In genomic region chr6:69796081-69796626, GRCh38 we compare ENCODE assay signal across 8 cellular contexts. TPM values are rescaled to one million over a fixed set of nuclear protein-coding genes. Genes with fewer than 3 reads are reported as not detected.
A peak's percentile ranks its signal among the peaks of the same experiment; 100 is the strongest.
DNase-seq lines count a peak whose midpoint lies in the region; ATAC-seq, FAIRE-seq and TF ChIP-seq lines count a peak whose summit lies in the region.

No MANE protein-coding gene starts in this region.

- no peaks in the 10 kb centered on the region for H3K9me1 ChIP-seq in K562 (ENCODE audit: control insufficient read depth, insufficient read depth, low read length)

- CTCF ChIA-PET in Panc1 (lab: Charles Lee): interaction anchor here (0.7 to 1.2 kb wide), 6 partner anchors 67 to 291 kb away, joined by 7 to 10 read pairs (median 8); no protein-coding TSS in a partner anchor
- CTCF ChIA-PET in K562 (lab: Yijun Ruan, JAX; ENCODE audit: low intra/inter-chr PET ratio): no interaction called here

- peak; percentile 19 for DNase-seq in DMS114 treated with DMSO at 0.1 percent for 48 hours (lab: John Stamatoyannopoulos, UW; ENCODE audit: unreplicated experiment)
- DNase-seq in HTR-8/SVneo (ENCODE audit: insufficient read length, low spot score): peak; percentile 9
- DNase-seq in Panc1 (ENCODE audit: low read depth, low spot score): no peak
- DNase-seq in K562 (ENCODE audit: extremely low read depth in 1 of 4, low spot score in 3 of 4): peak in 2 of 4 experiments; percentile 17 to 66
- no peak for DNase-seq in retinal pigment epithelial cell (ENCODE audit: low read depth)
- DNase-seq in posterior vena cava (ENCODE audit: low spot score): no peak

- H3K4me1 ChIP-seq in Panc1 (ENCODE audit: control insufficient read depth, insufficient read depth, low read length) (peaks cover 10% of the 10 kb centered on the region), K562 (replicated peaks in 1 of 2; ENCODE audit: control insufficient read depth in 2 of 2, insufficient read depth in 2 of 2, low read length in 2 of 2) (peaks cover 7 to 12% of the 10 kb centered on the region in 2 experiments; a peak in 4 of 5 replicates)

- H3K27me3 ChIP-seq in Panc1 (ENCODE audit: control insufficient read depth, insufficient read depth, low read length) (no peaks in the 10 kb centered on the region), K562 (ENCODE audit: control insufficient read depth in 2 of 2, insufficient read depth in 2 of 2, low read length in 2 of 2) (no peaks in the 10 kb centered on the region)

- peaks cover 50% of the 10 kb centered on the region for H3K79me2 ChIP-seq in K562 (ENCODE audit: control insufficient read depth, insufficient read depth, low read length)

- no peaks in the 10 kb centered on the region for H3K9me3 ChIP-seq in Panc1 (ENCODE audit: control insufficient read depth, insufficient read depth, low read depth, low read length)
- H3K9me3 ChIP-seq in K562 (replicated peaks; ENCODE audit: control insufficient read depth, insufficient read depth, low read depth, low read length): no peaks in the 10 kb centered on the region

- H4K20me1 ChIP-seq in K562 (replicated peaks; ENCODE audit: control insufficient read depth, insufficient read depth, low read length): no peaks in the 10 kb centered on the region

- TF ChIP-seq CTCF in Panc1 (IDR thresholded peaks at IDR 0.05) (no peak), K562 (IDR thresholded peaks at IDR 0.05 in 2 of 3, conservative IDR thresholded peaks at IDR 0.05 in 1 of 3; ENCODE audit: insufficient read depth in 2 of 3, low read depth in 1 of 3, low read length in 3 of 3) (no peak), retinal pigment epithelial cell (conservative IDR thresholded peaks at IDR 0.05; ENCODE audit: low read depth, low read length) (no peak)

- H3K4me2 ChIP-seq in K562 (ENCODE audit: insufficient read depth, low read length): peak overlapping the region; percentile 93

- POLR2A ChIA-PET in Panc1 (lab: Charles Lee): interaction anchor here (0.7 kb wide), 1 partner anchor 32 kb away, joined by 5 read pairs; no protein-coding TSS in a partner anchor
- POLR2A ChIA-PET in K562 (lab: Yijun Ruan, JAX): interaction anchor here (0.6 to 1.6 kb wide), 5 partner anchors 10 to 974 kb away, joined by 3 to 6 read pairs (median 3); no protein-coding TSS in a partner anchor

- H3K27ac ChIP-seq in Panc1 (ENCODE audit: low read length): peak overlapping the region; percentile 78
- H3K27ac ChIP-seq in K562 (ENCODE audit: extremely low read depth, low read depth, low read length): peak overlapping the region; percentile 88

- peak overlapping the region; percentile 76 to 89 for H3K4me3 ChIP-seq in Panc1 (ENCODE audit: low read depth in 2 of 2, low read length in 2 of 2)
- peak overlapping the region; percentile 84 for H3K4me3 ChIP-seq in K562
- H3K4me3 ChIP-seq in iPS-11a (ENCODE audit: low read depth, low read length): peak overlapping the region; percentile 89
- H3K4me3 ChIP-seq in retinal pigment epithelial cell (ENCODE audit: low read length): peak overlapping the region; percentile 93

- TF ChIP-seq RAD21 in K562 (CRISPR knock-in tag; conservative IDR thresholded peaks at IDR 0.05 in 1 of 2, IDR thresholded peaks at IDR 0.05 in 1 of 2): no peak

- WGBS in K562 (ENCODE audit: insufficient coverage, low coverage, missing lambda C conversion rate): 4% methylated on average over 16 of the region's 19 CpGs

- intact Hi-C loops in Panc1 (cut with micrococcal nuclease; ENCODE audit: unreplicated experiment) (no loop called here), K562 (cut with micrococcal nuclease) (loop anchor here (5.0 kb wide), 1 partner anchor 59 kb away; no protein-coding TSS in a partner anchor), posterior vena cava (cut with DNase I) (no loop called here)

- in situ Hi-C loops in Panc1 (cut with HindIII; ENCODE audit: low pct_unique_long_range_greater_than_20kb, low sequenced_read_pairs): no loop called here
- in situ Hi-C loops in K562 (cut with MboI): no loop called here

- ATAC-seq in GM19455 (IDR thresholded peaks at IDR 0.05; ENCODE audit: unreplicated experiment) (peak; percentile 27), Panc1 (peak; percentile 43), K562 (peak; percentile 56)

- no peak for FAIRE-seq in HTR-8/SVneo (lab: Jason Lieb, UNC)
- peak; percentile 72 for FAIRE-seq in K562 (lab: Jason Lieb, UNC)

- TF ChIP-seq POLR2A in K562 (conservative IDR thresholded peaks at IDR 0.05): 0 out of 2 replicates have a peak, but pooled peaks have one; percentile 13

- no peaks in the 10 kb centered on the region for H3K36me3 ChIP-seq in Panc1 (ENCODE audit: control insufficient read depth, insufficient read depth, low read length)
- no peaks in the 10 kb centered on the region for H3K36me3 ChIP-seq in K562 (ENCODE audit: control insufficient read depth, insufficient read depth, low read length)

- peak overlapping the region; percentile 85 to 97 for H3K9ac ChIP-seq in K562 (ENCODE audit: insufficient read depth in 1 of 2, low read depth in 2 of 2, low read length in 2 of 2)

- peak overlapping the region; percentile 85 for H2AFZ ChIP-seq in K562 (ENCODE audit: low read depth, low read length)

- BruUV-seq in Panc1 (replicated peaks; lab: Mats Ljungman, UMichigan) (no TSS peak), K562 (replicated peaks; lab: Mats Ljungman, UMichigan) (TSS peak; percentile 61)

- TF ChIP-seq EP300 in K562 (IDR thresholded peaks at IDR 0.05; ENCODE audit: low read length): no peak

TF ChIP-seq in K562, 482 proteins besides CTCF, POLR2A, EP300 and RAD21 (continues in another document):
- peak; percentile 52 for TF ChIP-seq CREM (IDR thresholded peaks at IDR 0.05; ENCODE audit: low read depth)
- TF ChIP-seq SUPT5H (IDR thresholded peaks at IDR 0.05): 0 out of 2 replicates have a peak, but pooled peaks have one; percentile 19
- TF ChIP-seq CHD1 (IDR thresholded peaks at IDR 0.05; ENCODE audit: low read length): peak; percentile 52
- TF ChIP-seq ZEB2 (IDR thresholded peaks at IDR 0.05): peak; percentile 18; the same call in 1 of the 2 replicates
- TF ChIP-seq SREBF1 (IDR thresholded peaks at IDR 0.05; ENCODE audit: borderline replicate concordance, low read depth, low read length): no peak
- 0 out of 2 replicates have a peak, but pooled peaks have one; percentile 37 for TF ChIP-seq GTF2E2 (tag; IDR thresholded peaks at IDR 0.05)
- TF ChIP-seq CREB1 (IDR thresholded peaks at IDR 0.05): peak; percentile 15; the same call in 1 of the 2 replicates
- TF ChIP-seq CREB1 (CRISPR knock-in tag; IDR thresholded peaks at IDR 0.05): no peak
- TF ChIP-seq ATF1 (CRISPR knock-in tag; IDR thresholded peaks at IDR 0.05): no peak
- TF ChIP-seq ATF1 (tag; IDR thresholded peaks at IDR 0.05): peak; percentile 60
- TF ChIP-seq NFRKB (IDR thresholded peaks at IDR 0.05; ENCODE audit: low read depth): 0 out of 2 replicates have a peak, but pooled peaks have one; percentile 26

RNA-seq across cellular contexts. Expression of gene LMBRD1, which starts 0.7 kb away (rescaled TPM):
- 17.9 TPM for total RNA-seq in Panc1 (2021; ENCODE audit: unreplicated experiment)
- polyA plus RNA-seq in Panc1 (2012; ENCODE audit: insufficient read length): 13.1 TPM
- 17.8 and 55.4 TPM in 2 replicates for total RNA-seq in K562 (2011; cell fraction: chromatin; rRNA removed; ENCODE audit: low replicate concordance)
- 22.0 and 25.8 TPM in 2 replicates for total RNA-seq in K562 (2011; cell fraction: nucleolus; rRNA removed)
- total RNA-seq in K562 (2011; cell fraction: nucleoplasm; rRNA removed): 39.2 and 40.0 TPM in 2 replicates
- 14.0 and 16.2 TPM in 2 replicates for total RNA-seq in K562 (2014; rRNA removed)
- 32.8 and 36.2 TPM in 2 replicates for total RNA-seq in K562 (2014; rRNA removed; fragmentation: Illumina TruSeq; extraction: Trizol)
- total RNA-seq in K562 (2015; rRNA removed; fragmentation: Illumina TruSeq; extraction: Trizol): 24.6 and 26.5 TPM in 2 replicates
- 19.5 and 21.4 TPM in 2 replicates for total RNA-seq in K562 (2021)
- polyA plus RNA-seq in K562 (2011; rRNA removed): 20.2 and 31.2 TPM in 2 replicates
- polyA plus RNA-seq in K562 (2011; cell fraction: cytosol; rRNA removed): 4.2 and 13.3 TPM in 2 replicates
- polyA plus RNA-seq in K562 (2011; cell fraction: nucleus; rRNA removed): 7.4 and 11.4 TPM in 2 replicates
- polyA plus RNA-seq in K562 (2012): 19.7 and 22.0 TPM in 2 replicates
- 21.1 and 24.0 TPM in 2 replicates for polyA plus RNA-seq in K562 (2014; fragmentation: Illumina TruSeq; extraction: Trizol)
- 10 to 100 TPM; 64.3 to 85.2 TPM for polyA plus RNA-seq in K562 (2014; fragmentation: Nextera tagmentation; extraction: Ambion mirVana)
- 21.3 and 22.2 TPM in 2 replicates for polyA plus RNA-seq in K562 (2014; rRNA removed)
- polyA minus RNA-seq in K562 (2011; rRNA and poly(A)+ RNA removed): 27.8 and 29.0 TPM in 2 replicates
- 6.0 and 10.0 TPM in 2 replicates for polyA minus RNA-seq in K562 (2011; cell fraction: cytosol; rRNA and poly(A)+ RNA removed)
- 26.8 and 38.5 TPM in 2 replicates for polyA minus RNA-seq in K562 (2011; cell fraction: nucleus; rRNA and poly(A)+ RNA removed)
- total RNA-seq in posterior vena cava: 10 to 100 TPM; 42.9 to 46.8 TPM

Comparison
In these comparisons a context has a peak if more than half of its experiments do, and no peak if none do; other contexts are left out.
1. DNase-seq: peak in DMS114 treated with DMSO at 0.1 percent for 48 hours (single experiment) and HTR-8/SVneo (single experiment); none in Panc1 (single experiment), retinal pigment epithelial cell (single experiment) and posterior vena cava (single experiment).
2. Peak in every context shown above with its lines, with median percentiles within 50 percentile points of each other: ATAC-seq and H3K4me3 ChIP-seq.